Comparison of ENCODE assay signal across 15 cellular contexts in genomic region chr17:82295472-82295814, GRCh38. TPM values are rescaled to one million over a fixed set of nuclear protein-coding genes. Genes with fewer than 3 reads are reported as not detected.
DNase-seq lines count a peak whose midpoint lies in the region; ATAC-seq and TF ChIP-seq lines count a peak whose summit lies in the region.
"Had no signal": no experiment of that assay in that cellular context is flagged by ENCODE, and none has a peak within 500 bp of the region (broad histone marks: within the 10 kb centered on the region; RNA-seq: fewer than 3 reads in every experiment).

No MANE protein-coding gene starts in this region.

- CTCF ChIA-PET in MCF 10A (lab: Yijun Ruan, JAX): interaction anchor here (0.7 kb wide), 1 partner anchor 11 kb away, joined by 5 read pairs; no protein-coding TSS in a partner anchor
- CTCF ChIA-PET in mammary epithelial cell (lab: Charles Lee; ENCODE audit: low non-redundant PET): no interaction called here

- H3K79me2 ChIP-seq in mammary epithelial cell (ENCODE audit: insufficient read depth, low read length): peaks cover 7% of the 10 kb centered on the region

- no peak overlapping the region for H3K27ac ChIP-seq in mammary epithelial cell (ENCODE audit: insufficient read depth, low read depth, low read length)
- H3K27ac ChIP-seq: KMS-11, left ventricle myocardium inferior had no signal

- WGBS in mammary epithelial cell (ENCODE audit: low coverage, missing lambda C conversion rate): 96% methylated on average over 4 of the region's 4 CpGs

- no peak overlapping the region for H2AFZ ChIP-seq in mammary epithelial cell (ENCODE audit: low read depth, low read length)

- H3K9me3 ChIP-seq in mammary epithelial cell (replicated peaks; ENCODE audit: insufficient read depth, low read length) (no peaks in the 10 kb centered on the region), mucosa of descending colon (no peaks in the 10 kb centered on the region)
- H3K9me3 ChIP-seq: left ventricle myocardium inferior had no signal

- TF ChIP-seq CTCF in MCF 10A (IDR thresholded peaks at IDR 0.05; ENCODE audit: unreplicated experiment) (no peak), mammary epithelial cell (conservative IDR thresholded peaks at IDR 0.05 in 1 of 2, IDR thresholded peaks at IDR 0.05 in 1 of 2; ENCODE audit: extremely low read depth in 1 of 2, insufficient read depth in 1 of 2, low read depth in 1 of 2, low read length in 2 of 2) (no peak), mucosa of descending colon (IDR thresholded peaks at IDR 0.05) (no peak)

- ATAC-seq in mucosa of descending colon (peak; percentile 1), GM18498 (IDR thresholded peaks at IDR 0.05; ENCODE audit: unreplicated experiment) (no peak), HG03097 (IDR thresholded peaks at IDR 0.05; ENCODE audit: low FRiP score, unreplicated experiment) (no peak)

- BruUV-seq in MCF 10A (replicated peaks; lab: Mats Ljungman, UMichigan) (no TSS peak), mammary epithelial cell (replicated peaks; lab: Mats Ljungman, UMichigan) (no TSS peak)

- H4K20me1 ChIP-seq in mammary epithelial cell (ENCODE audit: insufficient read depth, low read length): no peaks in the 10 kb centered on the region

- peaks cover 50% of the 10 kb centered on the region for H3K4me1 Mint-ChIP-seq in MCF 10A (ENCODE audit: insufficient read depth, unreplicated experiment)
- peaks cover 65% of the 10 kb centered on the region for H3K4me1 Mint-ChIP-seq in activated naive CD8-positive, alpha-beta T cell (ENCODE audit: low read depth)

- intact Hi-C loops in MCF 10A (cut with micrococcal nuclease) (no loop called here), mammary epithelial cell (cut with micrococcal nuclease) (loop anchor here (5.0 to 10.0 kb wide), 3 partner anchors 42 to 197 kb away; no protein-coding TSS in a partner anchor), mucosa of descending colon (cut with DNase I, micrococcal nuclease) (no loop called here)

- H3K36me3 ChIP-seq in mammary epithelial cell (ENCODE audit: insufficient read depth, low read length) (no peaks in the 10 kb centered on the region), mucosa of descending colon (ENCODE audit: low read depth) (no peaks in the 10 kb centered on the region)
- H3K36me3 ChIP-seq: left ventricle myocardium inferior had no signal

- no peak overlapping the region for H3K4me3 Mint-ChIP-seq in MCF 10A (ENCODE audit: unreplicated experiment)
- H3K4me3 Mint-ChIP-seq in activated naive CD8-positive, alpha-beta T cell: peak overlapping the region; percentile 42

- H3K9me3 Mint-ChIP-seq in MCF 10A (ENCODE audit: unreplicated experiment): no peaks in the 10 kb centered on the region
- no peaks in the 10 kb centered on the region for H3K9me3 Mint-ChIP-seq in activated naive CD8-positive, alpha-beta T cell (ENCODE audit: low read depth)

- DNase-seq in MCF 10A (ENCODE audit: unreplicated experiment) (no peak), mammary epithelial cell (no peak), mucosa of descending colon (no peak), AML-193 (lab: John Stamatoyannopoulos, UW) (no peak), hypothalamus (lab: John Stamatoyannopoulos, UW) (no peak)
- DNase-seq: left ventricle myocardium inferior, NCI-H1436, NCI-H2227 treated with DMSO at 0.1 percent for 48 hours, occipital lobe had no signal

- peak overlapping the region; percentile 61 for H3K27ac Mint-ChIP-seq in MCF 10A (ENCODE audit: low read depth, unreplicated experiment)
- peak overlapping the region; percentile 62 for H3K27ac Mint-ChIP-seq in activated naive CD8-positive, alpha-beta T cell

- POLR2A ChIA-PET in MCF 10A (lab: Yijun Ruan, JAX): interaction anchor here (1.4 to 3.8 kb wide), 3 partner anchors 22 to 53 kb away, joined by 4 to 49 read pairs (median 38); partner anchors contain the start of gene CSNK1D

- no peaks in the 10 kb centered on the region for H3K27me3 ChIP-seq in mammary epithelial cell (ENCODE audit: insufficient read depth, low read length)

- peaks cover 5% of the 10 kb centered on the region for H3K36me3 Mint-ChIP-seq in MCF 10A (ENCODE audit: insufficient read depth, unreplicated experiment)
- H3K36me3 Mint-ChIP-seq in activated naive CD8-positive, alpha-beta T cell: no peaks in the 10 kb centered on the region

- in situ Hi-C loops in mammary epithelial cell (cut with MboI; ENCODE audit: low sequenced_read_pairs in 2 of 2): no loop called here

- no peak overlapping the region for H3K9ac ChIP-seq in mammary epithelial cell (ENCODE audit: insufficient read depth, low read length)
- H3K9ac ChIP-seq: KMS-11 had no signal

- H3K4me1 ChIP-seq in mammary epithelial cell (ENCODE audit: insufficient read depth, low read length) (peaks cover 43% of the 10 kb centered on the region), mucosa of descending colon (ENCODE audit: low read depth) (peaks cover 49% of the 10 kb centered on the region)

- H3K27me3 Mint-ChIP-seq in MCF 10A (ENCODE audit: insufficient read depth, unreplicated experiment): no peaks in the 10 kb centered on the region
- no peaks in the 10 kb centered on the region for H3K27me3 Mint-ChIP-seq in activated naive CD8-positive, alpha-beta T cell

- dilution Hi-C loops in mammary epithelial cell (cut with HindIII; ENCODE audit: low sequenced_read_pairs): loop anchor here (5.0 to 10.0 kb wide), 3 partner anchors 33 to 381 kb away; partner anchors contain the start of genes PCYT2 and SIRT7

- H3K4me3 ChIP-seq in mammary epithelial cell (replicated peaks in 1 of 3; ENCODE audit: insufficient read depth in 1 of 3, low read depth in 2 of 3, low read length in 3 of 3) (no peak overlapping the region), mucosa of descending colon (no peak overlapping the region)
- H3K4me3 ChIP-seq: left ventricle myocardium inferior, skin epidermis had no signal

- H3K4me2 ChIP-seq in mammary epithelial cell (ENCODE audit: insufficient read depth, low read depth, low read length): no peak overlapping the region

RNA-seq across cellular contexts. Expression of gene CSNK1D, which starts 21.9 kb away (rescaled TPM):
- total RNA-seq in MCF 10A (2022) (191 and 193 TPM in 2 replicates), mammary epithelial cell (100 to 1,000 TPM in 1 of 2 donors, 10 to 100 TPM in 1; 68.7 to 163 TPM), mucosa of descending colon (100 to 1,000 TPM; 177 to 221 (median 189) TPM)
- polyA plus RNA-seq in mammary epithelial cell: 146 TPM
- 216 TPM for polyA minus RNA-seq in mammary epithelial cell

RNA-seq across cellular contexts. Expression of gene CD7, which starts 22.0 kb away (rescaled TPM):
- total RNA-seq in MCF 10A (2022): 0.63 and 0.71 TPM in 2 replicates
- not detected for total RNA-seq in mammary epithelial cell
- not detected for polyA plus RNA-seq in mammary epithelial cell
- polyA minus RNA-seq in mammary epithelial cell: not detected
- total RNA-seq in mucosa of descending colon: 10 to 100 TPM in 2 of 3 donors, 1 to 10 TPM in 1; 10.0 to 12.8 (median 12.3) TPM
- total RNA-seq: occipital lobe, SK-MEL-5 had no signal

RNA-seq across cellular contexts. Expression of gene SECTM1, which starts 38.1 kb away (rescaled TPM):
- total RNA-seq in MCF 10A (2022) (7.5 and 13.4 TPM in 2 replicates), mammary epithelial cell (1 to 10 TPM; 2.7 to 3.5 TPM), mucosa of descending colon (100 to 1,000 TPM; 127 to 268 (median 213) TPM)
- polyA plus RNA-seq in mammary epithelial cell: 3.0 TPM
- 2.4 TPM for polyA minus RNA-seq in mammary epithelial cell
